In the genomic region with DNA sequence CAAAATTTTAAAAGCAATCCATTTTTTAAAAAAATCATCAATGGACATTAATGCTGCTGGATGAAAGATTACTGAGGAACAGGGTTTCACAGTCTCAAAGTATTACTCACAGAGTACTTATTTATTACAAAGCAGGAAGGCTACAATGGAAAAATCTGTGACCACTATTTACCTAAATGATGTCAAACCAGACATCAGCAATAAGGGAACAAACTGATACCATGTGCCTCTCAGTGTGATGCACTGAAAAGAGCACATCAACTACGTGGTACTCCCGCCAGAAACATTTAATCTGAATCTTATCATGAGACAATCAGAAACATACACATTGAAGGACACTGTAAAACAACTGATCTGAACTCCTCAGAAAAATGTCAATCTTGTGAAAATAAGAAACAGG, we compare ENCODE assay signal across 14 cellular contexts.
DNase-seq lines count a peak whose midpoint lies in the region; ATAC-seq, FAIRE-seq and TF ChIP-seq lines count a peak whose summit lies in the region.
"Had no signal": no experiment of that assay in that cellular context is flagged by ENCODE, and none has a peak within 500 bp of the region (broad histone marks: within the 10 kb centered on the region; RNA-seq: fewer than 3 reads in every experiment).

No MANE protein-coding gene starts in this region.

- no peaks in the 10 kb centered on the region for H3K9me1 ChIP-seq in endothelial cell of umbilical vein (replicated peaks; ENCODE audit: control insufficient read depth, extremely low read depth, insufficient read depth, low read length)

- peaks cover 31% of the 10 kb centered on the region for H3F3A ChIP-seq in SK-N-SH (replicated peaks; ENCODE audit: insufficient read depth)

- intact Hi-C loops in endothelial cell of umbilical vein (cut with micrococcal nuclease) (no loop called here), pancreas (cut with DNase I) (no loop called here)

- H3K9me3 ChIP-seq in SK-N-SH = no peaks in the 10 kb centered on the region
- no peaks in the 10 kb centered on the region for H3K9me3 ChIP-seq in endothelial cell of umbilical vein (replicated peaks; ENCODE audit: control insufficient read depth, insufficient read depth, low read length)
- H3K9me3 ChIP-seq in pancreas = no peaks in the 10 kb centered on the region
- H3K9me3 ChIP-seq: HAP-1, MG63 had no signal

- TF ChIP-seq POLR2A in endothelial cell of umbilical vein (IDR thresholded peaks at IDR 0.05; ENCODE audit: low read depth, low read length) = no peak

- no peaks in the 10 kb centered on the region for H3K36me3 ChIP-seq in SK-N-SH (replicated peaks in 1 of 2; ENCODE audit: control insufficient read depth in 1 of 2, insufficient read depth in 2 of 2, low read length in 1 of 2)
- H3K36me3 ChIP-seq in endothelial cell of umbilical vein (ENCODE audit: control insufficient read depth in 2 of 2, extremely low read depth in 1 of 2, insufficient read depth in 2 of 2, low read length in 2 of 2) = no peaks in the 10 kb centered on the region
- no peaks in the 10 kb centered on the region for H3K36me3 ChIP-seq in pancreas
- H3K36me3 ChIP-seq: cardiac muscle cell, HAP-1, MG63 had no signal

- H3K79me2 ChIP-seq in SK-N-SH (ENCODE audit: insufficient read depth) (no peaks in the 10 kb centered on the region), endothelial cell of umbilical vein (ENCODE audit: control insufficient read depth, insufficient read depth, low read length) (no peaks in the 10 kb centered on the region)

- no peak overlapping the region for H3K4me3 ChIP-seq in SK-N-SH (ENCODE audit: low read depth in 2 of 2, low read length in 1 of 2)
- no peak overlapping the region for H3K4me3 ChIP-seq in endothelial cell of umbilical vein (replicated peaks in 1 of 3; ENCODE audit: insufficient read depth in 1 of 3, low read depth in 1 of 3, low read length in 3 of 3)
- H3K4me3 ChIP-seq in pancreas = no peak overlapping the region
- H3K4me3 ChIP-seq: cardiac muscle cell, HAP-1, MG63 had no signal

- H2AFZ ChIP-seq in SK-N-SH (ENCODE audit: low read depth) (no peak overlapping the region), endothelial cell of umbilical vein (ENCODE audit: low read depth, low read length) (no peak overlapping the region)

- H3K9ac ChIP-seq in SK-N-SH (no peak overlapping the region; the same call in 1 of the 2 replicates), endothelial cell of umbilical vein (replicated peaks; ENCODE audit: extremely low read depth, insufficient read depth, low read length) (no peak overlapping the region)

- TF ChIP-seq EP300 in SK-N-SH (IDR thresholded peaks at IDR 0.05; ENCODE audit: borderline replicate concordance in 1 of 2, low read depth in 1 of 2, low read length in 1 of 2) = 0 out of 4 replicates have a peak, but pooled peaks of 1 of the 2 experiments have one; percentile 15

- no TSS peak for BruUV-seq in endothelial cell of umbilical vein (replicated peaks; lab: Mats Ljungman, UMichigan)

- no peaks in the 10 kb centered on the region for H3K9me2 ChIP-seq in SK-N-SH

- FAIRE-seq in endothelial cell of umbilical vein (lab: Jason Lieb, UNC) = peak; percentile 54
- no peak for FAIRE-seq in pancreas (lab: Jason Lieb, UNC)

- POLR2A ChIA-PET in SK-N-SH (lab: Yijun Ruan, JAX) = no interaction called here
- POLR2A ChIA-PET in endothelial cell of umbilical vein (lab: Charles Lee) = no interaction called here

- DNase-seq in ELR (ENCODE audit: low read depth) = peak; percentile 26
- peak; percentile 37 for DNase-seq in SK-N-SH
- peak; percentile 59 for DNase-seq in endothelial cell of umbilical vein (ENCODE audit: low read depth, low spot score)
- DNase-seq in pancreas = no peak
- no peak for DNase-seq in substantia nigra (lab: John Stamatoyannopoulos, UW)
- no peak for DNase-seq in activated CD8-positive, alpha-beta memory T cell treated with anti-CD3 and anti-CD28 coated beads, Interleukin-2, amount 50 U/mL, for 4 hours
- DNase-seq in central memory CD4-positive, alpha-beta T cell = no peak
- DNase-seq: activated CD4-positive, alpha-beta T cell treated with anti-CD3 and anti-CD28 coated beads for 4 hours; MG63; stimulated activated CD4-positive, alpha-beta T cell treated with anti-CD3 and anti-CD28 coated beads, Interleukin-1b, Interleukin-23, amount 100 ng/mL, for 48 hours; SW 1271 had no signal

- dilution Hi-C loops in endothelial cell of umbilical vein (cut with MboI; ENCODE audit: extremely low pct_ligation_motif_present, low sequenced_read_pairs) = no loop called here

- peaks cover 23 to 34% of the 10 kb centered on the region in 2 experiments for H3K4me1 ChIP-seq in SK-N-SH (ENCODE audit: control insufficient read depth in 1 of 2, insufficient read depth in 2 of 2, low read depth in 1 of 2, low read length in 1 of 2)
- H3K4me1 ChIP-seq in endothelial cell of umbilical vein (ENCODE audit: control insufficient read depth, extremely low read depth, insufficient read depth, low read length) = peaks cover 7% of the 10 kb centered on the region
- peaks cover 17 to 26% (median 21%) of the 10 kb centered on the region in 3 donors for H3K4me1 ChIP-seq in pancreas

- H4K20me1 ChIP-seq in SK-N-SH (ENCODE audit: insufficient read depth) (no peaks in the 10 kb centered on the region), endothelial cell of umbilical vein (replicated peaks; ENCODE audit: control insufficient read depth, extremely low read depth, insufficient read depth, low read length) (no peaks in the 10 kb centered on the region)

- H3K27ac ChIP-seq in SK-N-SH (ENCODE audit: low read depth in 2 of 2, low read length in 1 of 2) = peak overlapping the region in 1 of 2 experiments; percentile 58; a peak in 3 of 4 replicates
- no peak overlapping the region for H3K27ac ChIP-seq in endothelial cell of umbilical vein (ENCODE audit: insufficient read depth, low read depth, low read length)
- peak overlapping the region in 1 of 4 donors; percentile 23 for H3K27ac ChIP-seq in pancreas
- no peak overlapping the region for H3K27ac ChIP-seq in substantia nigra (ENCODE audit: low read depth, low read length, poor library complexity, severe bottlenecking)
- H3K27ac ChIP-seq: cardiac muscle cell had no signal

- ATAC-seq in pancreas = peak; percentile 34 to 74 (median 57)
- no peak for ATAC-seq in HG02678 (IDR thresholded peaks at IDR 0.05; ENCODE audit: unreplicated experiment)

- 9% methylated on average over 2 of the region's 2 CpGs for WGBS in SK-N-SH (ENCODE audit: low lambda C conversion rate)
- 18 to 27% methylated on average over 2 of the region's 2 CpGs for WGBS in pancreas, 2 donors

- TF ChIP-seq CTCF in SK-N-SH (IDR thresholded peaks at IDR 0.05) = no peak
- no peak for TF ChIP-seq CTCF in endothelial cell of umbilical vein (IDR thresholded peaks at IDR 0.05; ENCODE audit: extremely low read depth in 1 of 2, insufficient read depth in 1 of 2, low read depth in 1 of 2, low read length in 2 of 2)
- TF ChIP-seq CTCF in pancreas (IDR thresholded peaks at IDR 0.05) = no peak

- H3K27me3 ChIP-seq in SK-N-SH (ENCODE audit: insufficient read depth) = no peaks in the 10 kb centered on the region
- H3K27me3 ChIP-seq in endothelial cell of umbilical vein (ENCODE audit: control insufficient read depth in 2 of 2, insufficient read depth in 2 of 2, low read length in 2 of 2) = no peaks in the 10 kb centered on the region
- no peaks in the 10 kb centered on the region for H3K27me3 ChIP-seq in pancreas
- H3K27me3 ChIP-seq: cardiac muscle cell, MG63 had no signal

- CTCF ChIA-PET in SK-N-SH (lab: Yijun Ruan, JAX) = interaction anchor here (1.8 to 2.0 kb wide), 2 partner anchors 22 to 206 kb away, joined by 4 to 10 read pairs; no protein-coding TSS in a partner anchor
- CTCF ChIA-PET in endothelial cell of umbilical vein (lab: Charles Lee) = interaction anchor here (1.3 kb wide), 1 partner anchor 16 kb away, joined by 3 read pairs; no protein-coding TSS in a partner anchor

- H3K4me2 ChIP-seq in SK-N-SH (no peak overlapping the region), endothelial cell of umbilical vein (ENCODE audit: insufficient read depth, low read length) (no peak overlapping the region)

- TF ChIP-seq RAD21 in SK-N-SH (IDR thresholded peaks at IDR 0.05; ENCODE audit: low read length) = no peak

TF ChIP-seq in SK-N-SH, 30 proteins besides CTCF, POLR2A, EP300 and RAD21 (continues in another document):
- TF ChIP-seq FOXJ3 (CRISPR knock-in tag; IDR thresholded peaks at IDR 0.05) = no peak
- no peak for TF ChIP-seq MEF2A (IDR thresholded peaks at IDR 0.05; ENCODE audit: borderline replicate concordance, low read depth)
- peak; percentile 84 for TF ChIP-seq MXI1 (IDR thresholded peaks at IDR 0.05; ENCODE audit: low read depth, low read length)
- TF ChIP-seq, protein P1, sequence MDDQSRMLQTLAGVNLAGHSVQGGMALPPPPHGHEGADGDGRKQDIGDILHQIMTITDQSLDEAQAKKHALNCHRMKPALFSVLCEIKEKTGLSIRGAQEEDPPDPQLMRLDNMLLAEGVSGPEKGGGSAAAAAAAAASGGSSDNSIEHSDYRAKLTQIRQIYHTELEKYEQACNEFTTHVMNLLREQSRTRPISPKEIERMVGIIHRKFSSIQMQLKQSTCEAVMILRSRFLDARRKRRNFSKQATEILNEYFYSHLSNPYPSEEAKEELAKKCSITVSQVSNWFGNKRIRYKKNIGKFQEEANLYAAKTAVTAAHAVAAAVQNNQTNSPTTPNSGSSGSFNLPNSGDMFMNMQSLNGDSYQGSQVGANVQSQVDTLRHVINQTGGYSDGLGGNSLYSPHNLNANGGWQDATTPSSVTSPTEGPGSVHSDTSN (IDR thresholded peaks at IDR 0.05) = 0 out of 2 replicates have a peak, but pooled peaks have one; percentile 2
- TF ChIP-seq TEAD4 (IDR thresholded peaks at IDR 0.05; ENCODE audit: borderline replicate concordance, insufficient read depth) = no peak
- peak; percentile 20; the same call in 1 of the 2 replicates for TF ChIP-seq RCOR1 (IDR thresholded peaks at IDR 0.05; ENCODE audit: low read length)

TF ChIP-seq in endothelial cell of umbilical vein, 7 proteins besides CTCF, POLR2A, EP300 and RAD21:
- TF ChIP-seq EZH2 (IDR thresholded peaks at IDR 0.05; ENCODE audit: borderline replicate concordance, low read depth, low read length, severe bottlenecking) (no peak), FOS (IDR thresholded peaks at IDR 0.05; ENCODE audit: borderline replicate concordance, insufficient read depth, low read length) (no peak), JUN (IDR thresholded peaks at IDR 0.05; ENCODE audit: borderline replicate concordance, insufficient read depth, insufficient read length, low read depth) (no peak)
TF ChIP-seq in endothelial cell of umbilical vein: peak in this region for 0.

Comparison
In these comparisons a context has a peak if more than half of its experiments do, and no peak if none do; other contexts are left out.
1. DNase-seq: peak in ELR (single experiment), SK-N-SH (single experiment) and endothelial cell of umbilical vein (single experiment); none in pancreas (0 of 6), substantia nigra (0 of 49), activated CD8-positive, alpha-beta memory T cell treated with anti-CD3 and anti-CD28 coated beads, Interleukin-2, amount 50 U/mL, for 4 hours (single experiment) and central memory CD4-positive, alpha-beta T cell (single experiment).